In the genomic region with DNA sequence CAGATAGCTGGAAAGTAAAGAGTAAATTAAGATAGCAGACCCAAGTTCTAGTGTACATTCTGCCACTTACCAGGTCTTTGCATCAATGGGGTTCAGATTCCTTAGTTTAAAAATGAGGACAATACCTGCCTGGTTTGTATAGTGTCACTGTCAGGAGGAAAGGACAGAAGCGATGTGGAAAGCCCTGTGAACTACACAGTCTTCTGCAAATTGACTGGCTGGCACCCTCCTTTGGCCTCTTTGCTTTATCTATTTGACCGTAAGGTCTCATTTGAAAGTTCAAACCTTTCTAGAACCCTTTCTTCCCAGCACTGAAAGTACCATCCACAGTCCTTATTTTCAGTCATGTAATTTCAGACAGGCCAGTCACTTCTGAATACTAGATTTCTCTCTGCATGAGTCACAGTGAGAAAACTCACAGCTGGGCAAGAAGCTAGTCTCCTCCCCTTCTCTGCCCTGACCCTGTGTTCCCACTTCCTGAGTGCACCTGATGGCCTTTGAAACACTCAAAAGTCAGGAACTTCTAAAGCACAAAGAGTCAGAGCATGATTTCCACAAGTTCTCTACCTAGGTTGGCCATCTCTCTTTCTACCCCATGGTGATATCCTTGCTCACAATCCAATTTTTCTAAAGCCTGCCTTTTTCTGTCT, we compare ENCODE assay signal across 9 cellular contexts.
DNase-seq lines count a peak whose midpoint lies in the region; ATAC-seq, FAIRE-seq and TF ChIP-seq lines count a peak whose summit lies in the region.
"Had no signal": no experiment of that assay in that cellular context is flagged by ENCODE, and none has a peak within 500 bp of the region (broad histone marks: within the 10 kb centered on the region; RNA-seq: fewer than 3 reads in every experiment).

No MANE protein-coding gene starts in this region.

- H3K79me2 ChIP-seq in Loucy (ENCODE audit: insufficient read depth, low read length) = no peaks in the 10 kb centered on the region

- H2AFZ ChIP-seq in Loucy (ENCODE audit: low read length) = peak overlapping the region; percentile 72

- peak; percentile 58 for DNase-seq in H54 (ENCODE audit: insufficient read length, low spot score)
- DNase-seq in left colon = no peak
- DNase-seq in inferior parietal cortex (ENCODE audit: extremely low spot score) = no peak
- no peak for DNase-seq in DMS 273 treated with DMSO at 0.1 percent for 48 hours (lab: John Stamatoyannopoulos, UW)
- no peak for DNase-seq in GM10248 (ENCODE audit: extremely low spot score)
- no peak for DNase-seq in esophagus muscularis mucosa (ENCODE audit: extremely low spot score)

- CTCF ChIA-PET in GM10248 (lab: Yijun Ruan, JAX) = no interaction called here

- POLR2A ChIA-PET in GM10248 (lab: Yijun Ruan, JAX) = no interaction called here

- WGBS in esophagus muscularis mucosa = 88% methylated on average over 2 of the region's 2 CpGs

- H3K4me1 ChIP-seq in Loucy (ENCODE audit: insufficient read depth, low read length, poor library complexity, severe bottlenecking) (peaks cover 16% of the 10 kb centered on the region), esophagus muscularis mucosa (no peaks in the 10 kb centered on the region)

- no peak overlapping the region for H3K9ac ChIP-seq in Loucy (ENCODE audit: low read depth, low read length, poor library complexity, severe bottlenecking)

- H3K4me3 ChIP-seq in Loucy (ENCODE audit: low read length, poor library complexity, severe bottlenecking) (no peak overlapping the region), esophagus muscularis mucosa (no peak overlapping the region)

- H3K9me3 ChIP-seq in Loucy (ENCODE audit: insufficient read depth, low read depth, low read length) (no peaks in the 10 kb centered on the region), esophagus muscularis mucosa (no peaks in the 10 kb centered on the region)

- no peak overlapping the region for H3K27ac ChIP-seq in esophagus muscularis mucosa (replicated peaks in 1 of 4)

- H3K4me2 ChIP-seq in Loucy (ENCODE audit: low read depth, low read length, poor library complexity, severe bottlenecking) = peak overlapping the region; percentile 30

- no peaks in the 10 kb centered on the region for H3F3A ChIP-seq in Loucy (ENCODE audit: low read depth)

- no peaks in the 10 kb centered on the region for H3K27me3 ChIP-seq in Loucy (ENCODE audit: insufficient read depth, low read length, poor library complexity, severe bottlenecking)
- no peaks in the 10 kb centered on the region for H3K27me3 ChIP-seq in esophagus muscularis mucosa

- TF ChIP-seq POLR2A in GM18505 (IDR thresholded peaks at IDR 0.05; ENCODE audit: borderline replicate concordance, extremely low read depth, insufficient read depth, insufficient read length) = no peak
- no peak for TF ChIP-seq POLR2A in H54 (IDR thresholded peaks at IDR 0.05; ENCODE audit: low read depth, low read length)
- TF ChIP-seq POLR2A in esophagus muscularis mucosa (IDR thresholded peaks at IDR 0.05; ENCODE audit: low read depth) = no peak

- no peaks in the 10 kb centered on the region for H3K36me3 ChIP-seq in Loucy (ENCODE audit: insufficient read depth, low read length)
- no peaks in the 10 kb centered on the region for H3K36me3 ChIP-seq in esophagus muscularis mucosa

- intact Hi-C loops in left colon (cut with DNase I, micrococcal nuclease) (no loop called here), esophagus muscularis mucosa (cut with DNase I) (no loop called here)

- ATAC-seq in GM18505 (IDR thresholded peaks at IDR 0.05; ENCODE audit: unreplicated experiment) = peak; percentile 95
- peak; percentile 79 for ATAC-seq in left colon

- no peak for TF ChIP-seq EP300 in esophagus muscularis mucosa (IDR thresholded peaks at IDR 0.05)

- TF ChIP-seq CTCF in Loucy (conservative IDR thresholded peaks at IDR 0.05; ENCODE audit: low read length) (no peak), GM10248 (IDR thresholded peaks at IDR 0.05; ENCODE audit: control extremely low read depth, extremely low read depth, low read depth, missing control alignments) (no peak), esophagus muscularis mucosa (IDR thresholded peaks at IDR 0.05) (no peak)

- FAIRE-seq in H54 (lab: Jason Lieb, UNC) = peak; percentile 100
- FAIRE-seq: endometrium had no signal

- no peaks in the 10 kb centered on the region for H4K20me1 ChIP-seq in Loucy (ENCODE audit: insufficient read depth, low read length, poor library complexity, severe bottlenecking)

- H3K9me2 ChIP-seq in Loucy (replicated peaks; ENCODE audit: low read depth, low read length) = no peaks in the 10 kb centered on the region
